In the genomic region with DNA sequence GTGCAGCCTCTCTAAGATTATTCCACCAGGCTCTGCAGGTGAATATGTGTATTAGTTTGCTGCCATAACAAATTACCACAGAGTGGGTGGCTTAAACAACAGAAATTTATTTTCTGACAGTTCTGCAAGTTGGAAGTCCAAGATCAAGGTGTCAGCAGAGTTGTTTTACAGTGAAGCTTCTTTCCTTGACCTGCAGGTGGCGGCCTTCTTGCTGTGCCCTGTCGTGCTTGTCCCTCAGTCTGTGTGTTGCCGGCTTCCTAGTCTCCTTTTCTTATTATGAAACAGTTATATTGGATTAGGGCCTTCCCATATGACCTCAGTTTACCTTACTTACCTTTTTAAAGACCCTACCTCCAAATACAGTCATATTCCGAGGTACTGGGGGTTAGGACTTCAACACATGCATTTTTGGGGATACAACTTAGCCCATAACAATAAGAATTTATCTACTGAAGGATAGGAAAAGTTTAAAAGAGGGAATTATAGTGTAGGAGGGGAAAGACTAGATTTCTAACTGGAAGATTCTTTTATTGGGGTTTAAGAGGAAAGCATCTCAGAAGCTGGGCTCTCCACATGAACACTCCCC, we compare ENCODE assay signal across 8 cellular contexts.
DNase-seq lines count a peak whose midpoint lies in the region; ATAC-seq and TF ChIP-seq lines count a peak whose summit lies in the region.

No MANE protein-coding gene starts in this region.

- H3K27ac Mint-ChIP-seq in glutamatergic neuron (ENCODE audit: unreplicated experiment), result no peak overlapping the region

- no peaks in the 10 kb centered on the region for H3K36me3 Mint-ChIP-seq in glutamatergic neuron (ENCODE audit: unreplicated experiment)

- ATAC-seq in HG02759 (IDR thresholded peaks at IDR 0.05; ENCODE audit: unreplicated experiment), result peak; percentile 76

- H3K4me3 Mint-ChIP-seq in glutamatergic neuron (ENCODE audit: unreplicated experiment), result no peak overlapping the region

- no peaks in the 10 kb centered on the region for H3K4me1 Mint-ChIP-seq in glutamatergic neuron (ENCODE audit: low read depth, unreplicated experiment)

- DNase-seq in ACHN, result peak; percentile 35
- peak; percentile 59 for DNase-seq in NCI-H510A treated with DMSO at 0.1 percent for 48 hours (lab: John Stamatoyannopoulos, UW)
- DNase-seq in activated T-cell treated with anti-CD3 and anti-CD28 coated beads for 24 hours (ENCODE audit: low read depth), result peak; percentile 22
- DNase-seq in glutamatergic neuron, result peak; percentile 72
- peak; percentile 56 for DNase-seq in stimulated activated CD4-positive, alpha-beta T cell treated with anti-CD3 and anti-CD28 coated beads, Interleukin-4, amount 100 ng/mL, for 24 hours
- DNase-seq in NCI-H2107 (lab: John Stamatoyannopoulos, UW), result no peak

- in situ Hi-C loops in ACHN (cut with HindIII; ENCODE audit: low pct_ligation_motif_present, low pct_unique_long_range_greater_than_20kb, low sequenced_read_pairs), result no loop called here

- TF ChIP-seq CTCF in GM12875 (IDR thresholded peaks at IDR 0.05; ENCODE audit: borderline replicate concordance, insufficient read depth, low read depth, low read length) (peak; percentile 88), glutamatergic neuron (IDR thresholded peaks at IDR 0.05; ENCODE audit: partially characterized antibody, unreplicated experiment) (peak; percentile 75)

- no peaks in the 10 kb centered on the region for H3K9me3 Mint-ChIP-seq in glutamatergic neuron (ENCODE audit: unreplicated experiment)

- H3K27me3 Mint-ChIP-seq in glutamatergic neuron (ENCODE audit: unreplicated experiment), result no peaks in the 10 kb centered on the region

- H3K4me3 ChIP-seq in GM12875 (ENCODE audit: low read depth, low read length), result no peak overlapping the region
